Comparison of ENCODE assay signal across 13 cellular contexts in the genomic region with DNA sequence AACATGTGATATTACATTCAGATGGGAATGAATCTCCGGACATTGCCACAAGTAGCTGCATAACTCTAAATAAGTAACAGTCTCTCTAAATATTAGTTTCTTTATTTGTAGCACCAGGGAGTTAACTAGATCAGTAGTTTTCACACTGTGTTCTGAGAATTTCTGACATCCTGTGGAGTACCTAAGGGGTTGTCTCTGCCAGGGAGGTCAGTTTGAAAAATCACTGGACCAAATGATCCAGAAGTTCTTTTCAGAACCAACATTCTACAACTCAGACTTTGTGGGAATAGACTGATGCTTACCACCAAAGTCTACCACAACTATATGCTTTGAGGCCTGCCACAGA. TPM values are rescaled to one million over a fixed set of nuclear protein-coding genes. Genes with fewer than 3 reads are reported as not detected.
DNase-seq lines count a peak whose midpoint lies in the region; ATAC-seq and TF ChIP-seq lines count a peak whose summit lies in the region.
"Had no signal": no experiment of that assay in that cellular context is flagged by ENCODE, and none has a peak within 500 bp of the region (broad histone marks: within the 10 kb centered on the region; RNA-seq: fewer than 3 reads in every experiment).

No MANE protein-coding gene starts in this region.

- intact Hi-C loops in IMR-90 (cut with micrococcal nuclease) = no loop called here

- no peak overlapping the region for H2BK15ac ChIP-seq in IMR-90 (ENCODE audit: low read depth, low read length)

- TF ChIP-seq CTCF in IMR-90 (conservative IDR thresholded peaks at IDR 0.05; ENCODE audit: low read depth, low read length) = no peak
- TF ChIP-seq CTCF in SK-N-SH (IDR thresholded peaks at IDR 0.05) = no peak

- no peak overlapping the region for H2AK9ac ChIP-seq in IMR-90 (replicated peaks; ENCODE audit: low read depth, low read length, poor library complexity)

- no peak overlapping the region for H4K91ac ChIP-seq in IMR-90 (ENCODE audit: insufficient read depth, low read depth, low read length)

- H3K27me3 ChIP-seq in IMR-90 (ENCODE audit: control insufficient read depth, insufficient read depth, low read length) = no peaks in the 10 kb centered on the region
- H3K27me3 ChIP-seq in SK-N-SH (ENCODE audit: insufficient read depth) = 0 out of 2 replicates have a peak, but pooled peaks cover 5% of the 10 kb centered on the region

- peak overlapping the region; percentile 18 for H3K27ac Mint-ChIP-seq in activated T-cell treated with anti-CD3 and anti-CD28 coated beads, Interleukin-2, amount 50 U/mL, for 24 hours

- no peak overlapping the region for H4K5ac ChIP-seq in IMR-90 (ENCODE audit: low read depth, low read length)

- peaks cover 8% of the 10 kb centered on the region for H3K9me3 Mint-ChIP-seq in activated T-cell treated with anti-CD3 and anti-CD28 coated beads, Interleukin-2, amount 50 U/mL, for 24 hours

- H3K9me2 ChIP-seq in SK-N-SH = no peaks in the 10 kb centered on the region

- H3K79me2 ChIP-seq in SK-N-SH (ENCODE audit: insufficient read depth) = no peaks in the 10 kb centered on the region

- no peak overlapping the region for H3K56ac ChIP-seq in IMR-90 (ENCODE audit: extremely low read depth, insufficient read depth, low read length)

- H3K79me1 ChIP-seq in IMR-90 (ENCODE audit: low read depth in 1 of 2, low read length in 2 of 2) = no peaks in the 10 kb centered on the region

- dilution Hi-C loops in IMR-90 (cut with HindIII; ENCODE audit: low sequenced_read_pairs, unreplicated experiment) = no loop called here

- H3F3A ChIP-seq in SK-N-SH (replicated peaks; ENCODE audit: insufficient read depth) = no peaks in the 10 kb centered on the region

- CTCF ChIA-PET in IMR-90 (lab: Yijun Ruan, JAX) = no interaction called here
- CTCF ChIA-PET in SK-N-SH (lab: Yijun Ruan, JAX) = no interaction called here

- H2BK5ac ChIP-seq in IMR-90 (ENCODE audit: low read depth, low read length, poor library complexity, severe bottlenecking) = no peak overlapping the region

- H3K4me2 ChIP-seq in IMR-90 (ENCODE audit: low read depth, low read length) = peak overlapping the region; percentile 16; the same call in 1 of the 2 replicates
- no peak overlapping the region for H3K4me2 ChIP-seq in SK-N-SH

- in situ Hi-C loops in IMR-90 (cut with MboI; ENCODE audit: low sequenced_read_pairs) = no loop called here

- no peaks in the 10 kb centered on the region for H3K36me3 Mint-ChIP-seq in activated T-cell treated with anti-CD3 and anti-CD28 coated beads, Interleukin-2, amount 50 U/mL, for 24 hours (ENCODE audit: low read depth)

- H2AK5ac ChIP-seq in IMR-90 (ENCODE audit: low read depth, low read length) = no peak overlapping the region

- no peak overlapping the region for H3K9ac ChIP-seq in IMR-90 (ENCODE audit: low read depth, low read length)
- H3K9ac ChIP-seq in SK-N-SH = no peak overlapping the region

- TF ChIP-seq POLR2A in IMR-90 (IDR thresholded peaks at IDR 0.05; ENCODE audit: low read depth, low read length) = no peak

- H3K14ac ChIP-seq in IMR-90 (replicated peaks; ENCODE audit: low read depth, low read length) = no peak overlapping the region

- H4K20me1 ChIP-seq in IMR-90 (ENCODE audit: insufficient read depth, low read length) (no peaks in the 10 kb centered on the region), SK-N-SH (ENCODE audit: insufficient read depth) (no peaks in the 10 kb centered on the region)

- no peak for TF ChIP-seq EP300 in SK-N-SH (IDR thresholded peaks at IDR 0.05; ENCODE audit: borderline replicate concordance in 1 of 2, low read depth in 1 of 2, low read length in 1 of 2)

- WGBS in IMR-90 (ENCODE audit: extremely low coverage in 2 of 2, insufficient read length in 1 of 2), 2 experiments = no CpG with 5 or more reads among the region's 1 CpG
- WGBS in SK-N-SH (ENCODE audit: low lambda C conversion rate) = 13% methylated on average over 1 of the region's 1 CpG

- H3K18ac ChIP-seq in IMR-90 (ENCODE audit: low read depth, low read length) = no peak overlapping the region

- H2BK20ac ChIP-seq in IMR-90 (ENCODE audit: low read depth, low read length) = no peak overlapping the region

- no peak overlapping the region for H3K4ac ChIP-seq in IMR-90 (ENCODE audit: low read depth, low read length)

- no peaks in the 10 kb centered on the region for H3K36me3 ChIP-seq in IMR-90 (ENCODE audit: control insufficient read depth, insufficient read depth, low read length)
- no peaks in the 10 kb centered on the region for H3K36me3 ChIP-seq in SK-N-SH (replicated peaks in 1 of 2; ENCODE audit: control insufficient read depth in 1 of 2, insufficient read depth in 2 of 2, low read length in 1 of 2)

- H3K4me1 ChIP-seq in IMR-90 (ENCODE audit: control insufficient read depth, insufficient read depth, low read length) (no peaks in the 10 kb centered on the region), SK-N-SH (ENCODE audit: control insufficient read depth in 1 of 2, insufficient read depth in 2 of 2, low read depth in 1 of 2, low read length in 1 of 2) (no peaks in the 10 kb centered on the region)

- TF ChIP-seq RAD21 in IMR-90 (IDR thresholded peaks at IDR 0.05; ENCODE audit: low read length) (no peak), SK-N-SH (IDR thresholded peaks at IDR 0.05; ENCODE audit: low read length) (no peak)

- BruUV-seq in IMR-90 (replicated peaks; lab: Mats Ljungman, UMichigan) = no TSS peak

- H3K23ac ChIP-seq in IMR-90 (ENCODE audit: low read depth, low read length) = no peak overlapping the region

- H3K4me3 ChIP-seq in IMR-90 (ENCODE audit: insufficient read depth, low read depth, low read length) (no peak overlapping the region), SK-N-SH (ENCODE audit: low read depth in 2 of 2, low read length in 1 of 2) (no peak overlapping the region)

- POLR2A ChIA-PET in IMR-90 (lab: Charles Lee; ENCODE audit: unreplicated experiment) = no interaction called here
- POLR2A ChIA-PET in SK-N-SH (lab: Yijun Ruan, JAX) = no interaction called here

- H3K4me3 Mint-ChIP-seq in activated T-cell treated with anti-CD3 and anti-CD28 coated beads, Interleukin-2, amount 50 U/mL, for 24 hours = no peak overlapping the region

- DNase-seq in activated T-cell treated with anti-CD3 and anti-CD28 coated beads, Interleukin-2, amount 50 U/mL, for 24 hours = no peak
- DNase-seq in activated T-cell treated with anti-CD3 and anti-CD28 coated beads, Interleukin-2, amount 50 U/mL, for 48 hours = no peak
- DNase-seq in IMR-90 (no peak), substantia nigra (lab: John Stamatoyannopoulos, UW) (no peak), ureter (ENCODE audit: low spot score) (no peak), SK-N-SH (no peak), retina (no peak)
- DNase-seq: activated naive CD4-positive, alpha-beta T cell; hippocampal formation; stimulated activated CD8-positive, alpha-beta memory T cell treated with anti-CD3 and anti-CD28 coated beads, Interleukin-4, amount 100 ng/mL, for 48 hours had no signal

- H3K9me3 ChIP-seq in IMR-90 (ENCODE audit: control insufficient read depth, insufficient read depth, low read length) (no peaks in the 10 kb centered on the region), SK-N-SH (no peaks in the 10 kb centered on the region)

- H3K27ac ChIP-seq in IMR-90 (ENCODE audit: insufficient read depth, low read length) (no peak overlapping the region), substantia nigra (ENCODE audit: low read depth, low read length, poor library complexity, severe bottlenecking) (no peak overlapping the region), SK-N-SH (ENCODE audit: low read depth in 2 of 2, low read length in 1 of 2) (no peak overlapping the region)

- H3K27me3 Mint-ChIP-seq in activated T-cell treated with anti-CD3 and anti-CD28 coated beads, Interleukin-2, amount 50 U/mL, for 24 hours = peaks cover 10% of the 10 kb centered on the region

- no peak overlapping the region for H2AFZ ChIP-seq in IMR-90 (replicated peaks; ENCODE audit: low read length, poor library complexity)
- no peak overlapping the region for H2AFZ ChIP-seq in SK-N-SH (ENCODE audit: low read depth)

- H3K9me1 ChIP-seq in IMR-90 (ENCODE audit: insufficient read depth, low read length) = no peaks in the 10 kb centered on the region

- H2BK120ac ChIP-seq in IMR-90 (ENCODE audit: low read depth, low read length) = no peak overlapping the region

- no peak overlapping the region for H4K8ac ChIP-seq in IMR-90 (ENCODE audit: low read depth in 2 of 2, low read length in 2 of 2)

- ATAC-seq in HG02798 (IDR thresholded peaks at IDR 0.05; ENCODE audit: poor library complexity, unreplicated experiment) (peak; percentile 27), IMR-90 (ENCODE audit: low read depth) (no peak)

- peaks cover 17% of the 10 kb centered on the region for H3K4me1 Mint-ChIP-seq in activated T-cell treated with anti-CD3 and anti-CD28 coated beads, Interleukin-2, amount 50 U/mL, for 24 hours (ENCODE audit: low read depth)

TF ChIP-seq in SK-N-SH, 30 proteins besides CTCF, POLR2A, EP300 and RAD21 (continues in another document):
- TF ChIP-seq FOXM1 (IDR thresholded peaks at IDR 0.05; ENCODE audit: low read depth) = no peak

RNA-seq across cellular contexts. Expression of a gene that starts 9.0 kb away (rescaled TPM):
- total RNA-seq in IMR-90 (2012; rRNA removed) = not detected in 2 replicates
- polyA plus RNA-seq in IMR-90 (2012; rRNA removed) = not detected in 2 replicates
- not detected in 2 replicates for polyA plus RNA-seq in IMR-90 (2012; cell fraction: cytosol; rRNA removed)
- not detected in 2 replicates for polyA plus RNA-seq in IMR-90 (2012; cell fraction: nucleus; rRNA removed; ENCODE audit: low replicate concordance)
- total RNA-seq in ureter = 16.3 TPM
- 0.02 and 0.05 TPM in 2 replicates for polyA plus RNA-seq in SK-N-SH (2012; rRNA removed)
- 0.01 TPM in 1 of 2 replicates, not detected in the other for polyA plus RNA-seq in SK-N-SH (2012; cell fraction: cytosol; rRNA removed)
- polyA plus RNA-seq in SK-N-SH (2012; cell fraction: nucleus; rRNA removed) = 0.04 and 0.05 TPM in 2 replicates
- total RNA-seq: dermis microvascular lymphatic vessel endothelial cell, skeletal muscle tissue had no signal

RNA-seq across cellular contexts. Expression of a gene that starts 24.1 kb away (rescaled TPM):
- total RNA-seq in IMR-90 (2012; rRNA removed) = not detected in 2 replicates
- not detected in 2 replicates for polyA plus RNA-seq in IMR-90 (2012; rRNA removed)
- not detected in 2 replicates for polyA plus RNA-seq in IMR-90 (2012; cell fraction: cytosol; rRNA removed)
- not detected in 2 replicates for polyA plus RNA-seq in IMR-90 (2012; cell fraction: nucleus; rRNA removed; ENCODE audit: low replicate concordance)
- 3.0 TPM for total RNA-seq in ureter
- polyA plus RNA-seq in SK-N-SH (2012; rRNA removed) = not detected in 2 replicates
- not detected in 2 replicates for polyA plus RNA-seq in SK-N-SH (2012; cell fraction: cytosol; rRNA removed)
- polyA plus RNA-seq in SK-N-SH (2012; cell fraction: nucleus; rRNA removed) = not detected in 2 replicates
- total RNA-seq: dermis microvascular lymphatic vessel endothelial cell had no signal

Comparison
In these comparisons a context has a peak if more than half of its experiments do, and no peak if none do; other contexts are left out.
1. RNA of a gene that starts 9.0 kb away (total RNA-seq): 16.3 TPM in ureter (single experiment); not detected in IMR-90; every median in the first group is over 10 times any median in the second.